5 cellular contexts compared by ENCODE assay signal in genomic region chr11:5165898-5166297, GRCh38. TPM values are rescaled to one million over a fixed set of nuclear protein-coding genes. Genes with fewer than 3 reads are reported as not detected.
"Had no signal": no experiment of that assay in that cellular context is flagged by ENCODE, and none has a peak within 500 bp of the region (broad histone marks: within the 10 kb centered on the region; RNA-seq: fewer than 3 reads in every experiment).

No MANE protein-coding gene starts in this region.

RNA-seq across cellular contexts. Expression of gene OR52A1, which starts 11.3 kb away (rescaled TPM):
- total RNA-seq: GM23248, H4, HT-29, IMR-90 had no signal
- polyA plus RNA-seq: GM23248, IMR-90 had no signal

RNA-seq across cellular contexts. Expression of gene OR52A5, which starts 27.7 kb away (rescaled TPM):
- total RNA-seq: GM23248, H4, HT-29, IMR-90 had no signal
- polyA plus RNA-seq: GM23248, IMR-90 had no signal

RNA-seq across cellular contexts. Expression of gene OR51V1, which starts 34.6 kb away (rescaled TPM):
- total RNA-seq: GM23248, H4, H7, HT-29, IMR-90 had no signal
- polyA plus RNA-seq: GM23248, IMR-90 had no signal
